ENCODE assay signal across 10 cellular contexts in the genomic region with DNA sequence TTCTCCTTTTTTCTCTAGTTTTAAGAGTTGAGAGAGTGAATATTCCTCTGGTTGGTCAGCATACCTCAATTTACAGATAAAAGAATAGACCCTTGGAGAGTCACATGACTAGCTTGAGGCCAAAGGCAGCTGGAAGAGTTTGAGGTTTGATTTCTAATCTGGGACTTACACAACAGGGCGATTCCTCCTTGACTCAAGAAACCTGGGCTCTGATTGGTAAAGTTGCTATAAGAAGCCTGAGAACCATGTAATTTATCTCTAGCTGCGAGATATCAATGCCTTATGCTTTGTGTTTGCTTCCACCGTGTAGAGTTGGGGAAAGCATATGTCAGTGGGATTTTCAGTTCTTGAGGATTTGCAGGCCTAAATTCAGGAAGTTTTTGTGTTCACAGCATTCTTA.
DNase-seq lines count a peak whose midpoint lies in the region; ATAC-seq and TF ChIP-seq lines count a peak whose summit lies in the region.
"Had no signal": no experiment of that assay in that cellular context is flagged by ENCODE, and none has a peak within 500 bp of the region (broad histone marks: within the 10 kb centered on the region; RNA-seq: fewer than 3 reads in every experiment).

No MANE protein-coding gene starts in this region.

- H3K27ac ChIP-seq in lung (ENCODE audit: low read depth in 1 of 2, low read length in 1 of 2) (peak overlapping the region; percentile 10 to 72), tibial nerve (peak overlapping the region; percentile 11 to 74 (median 59))

- H3K9me3 Mint-ChIP-seq in activated T-cell treated with anti-CD3 and anti-CD28 coated beads, Interleukin-2, amount 50 U/mL, for 24 hours: no peaks in the 10 kb centered on the region
- H3K9me3 Mint-ChIP-seq: T-helper 2 cell treated with Interferon-gamma antibody and Interleukin-4, amounts not matched to agents 5 μg/mL and 100 μg/mL, for 36 hours had no signal

- DNase-seq in activated T-cell treated with anti-CD3 and anti-CD28 coated beads, Interleukin-2, amount 50 U/mL, for 24 hours: no peak
- DNase-seq in activated T-cell treated with anti-CD3 and anti-CD28 coated beads, Interleukin-2, amount 50 U/mL, for 48 hours: no peak
- peak; percentile 75 to 88 for DNase-seq in cardiac fibroblast (ENCODE audit: low read depth in 2 of 2)
- no peak for DNase-seq in lung (ENCODE audit: low spot score)
- DNase-seq in tibial nerve (ENCODE audit: low spot score in 2 of 2): no peak
- DNase-seq in effector CD8-positive, alpha-beta T cell (lab: John Stamatoyannopoulos, UW): no peak
- no peak for DNase-seq in RKO (ENCODE audit: low spot score)
- DNase-seq: NCI-H446 treated with DMSO at 0.1 percent for 48 hours had no signal

- TF ChIP-seq CTCF in cardiac fibroblast (IDR thresholded peaks at IDR 0.05; ENCODE audit: low read depth, low read length) (no peak), lung (IDR thresholded peaks at IDR 0.05; ENCODE audit: control extremely low read depth, extremely low read depth) (no peak), tibial nerve (IDR thresholded peaks at IDR 0.05) (no peak)

- H3K9me3 ChIP-seq in lung (ENCODE audit: control insufficient read depth in 2 of 2, insufficient read depth in 1 of 2, low read length in 1 of 2): no peaks in the 10 kb centered on the region
- H3K9me3 ChIP-seq in tibial nerve: no peaks in the 10 kb centered on the region

- ATAC-seq in lung (ENCODE audit: insufficient read depth, low FRiP score) (no peak), HG03196 (IDR thresholded peaks at IDR 0.05; ENCODE audit: unreplicated experiment) (no peak)

- peak overlapping the region; percentile 22 for H3K27ac Mint-ChIP-seq in activated T-cell treated with anti-CD3 and anti-CD28 coated beads, Interleukin-2, amount 50 U/mL, for 24 hours
- H3K27ac Mint-ChIP-seq: T-helper 2 cell treated with Interferon-gamma antibody and Interleukin-4, amounts not matched to agents 5 μg/mL and 100 μg/mL, for 36 hours had no signal

- H3K4me3 Mint-ChIP-seq in activated T-cell treated with anti-CD3 and anti-CD28 coated beads, Interleukin-2, amount 50 U/mL, for 24 hours: no peak overlapping the region
- H3K4me3 Mint-ChIP-seq: T-helper 2 cell treated with Interferon-gamma antibody and Interleukin-4, amounts not matched to agents 5 μg/mL and 100 μg/mL, for 36 hours had no signal

- 52 to 59% methylated on average over 3 of the region's 3 CpGs for WGBS in lung, 2 donors
- WGBS in tibial nerve, 2 donors: 48 to 65% methylated on average over 3 of the region's 3 CpGs

- peaks cover 4 to 42% of the 10 kb centered on the region in 2 donors for H3K4me1 ChIP-seq in lung (ENCODE audit: control insufficient read depth in 2 of 2, insufficient read depth in 2 of 2, low read length in 2 of 2)
- peaks cover 4 to 67% (median 28%) of the 10 kb centered on the region in 4 donors for H3K4me1 ChIP-seq in tibial nerve

- peaks cover 86% of the 10 kb centered on the region for H3K36me3 Mint-ChIP-seq in activated T-cell treated with anti-CD3 and anti-CD28 coated beads, Interleukin-2, amount 50 U/mL, for 24 hours (ENCODE audit: low read depth)

- peaks cover 0 to 5% of the 10 kb centered on the region in 2 donors for H3K36me3 ChIP-seq in lung (ENCODE audit: control insufficient read depth in 2 of 2, insufficient read depth in 2 of 2, low read length in 2 of 2)
- H3K36me3 ChIP-seq in tibial nerve: peaks cover 0 to 5% (median 0%) of the 10 kb centered on the region in 3 donors

- TF ChIP-seq EP300 in tibial nerve (IDR thresholded peaks at IDR 0.05): no peak

- H3K4me3 ChIP-seq in cardiac fibroblast (replicated peaks in 1 of 2; ENCODE audit: low read depth in 2 of 2, low read length in 2 of 2) (no peak overlapping the region), lung (no peak overlapping the region), tibial nerve (no peak overlapping the region)

- H3K27me3 ChIP-seq in lung (ENCODE audit: control insufficient read depth, insufficient read depth): no peaks in the 10 kb centered on the region
- no peaks in the 10 kb centered on the region for H3K27me3 ChIP-seq in tibial nerve

- TF ChIP-seq POLR2A in tibial nerve (IDR thresholded peaks at IDR 0.05): no peak

- H3K4me1 Mint-ChIP-seq in activated T-cell treated with anti-CD3 and anti-CD28 coated beads, Interleukin-2, amount 50 U/mL, for 24 hours (ENCODE audit: low read depth): peaks cover 75% of the 10 kb centered on the region

- H3K27me3 Mint-ChIP-seq in activated T-cell treated with anti-CD3 and anti-CD28 coated beads, Interleukin-2, amount 50 U/mL, for 24 hours: no peaks in the 10 kb centered on the region

Comparison
In these comparisons a context has a peak if more than half of its experiments do, and no peak if none do; other contexts are left out.
1. DNase-seq: peak in cardiac fibroblast (2 of 2); none in activated T-cell treated with anti-CD3 and anti-CD28 coated beads, Interleukin-2, amount 50 U/mL, for 24 hours (single experiment), activated T-cell treated with anti-CD3 and anti-CD28 coated beads, Interleukin-2, amount 50 U/mL, for 48 hours (0 of 2), lung (single experiment), tibial nerve (0 of 2), effector CD8-positive, alpha-beta T cell (single experiment) and RKO (single experiment).